In the genomic region with DNA sequence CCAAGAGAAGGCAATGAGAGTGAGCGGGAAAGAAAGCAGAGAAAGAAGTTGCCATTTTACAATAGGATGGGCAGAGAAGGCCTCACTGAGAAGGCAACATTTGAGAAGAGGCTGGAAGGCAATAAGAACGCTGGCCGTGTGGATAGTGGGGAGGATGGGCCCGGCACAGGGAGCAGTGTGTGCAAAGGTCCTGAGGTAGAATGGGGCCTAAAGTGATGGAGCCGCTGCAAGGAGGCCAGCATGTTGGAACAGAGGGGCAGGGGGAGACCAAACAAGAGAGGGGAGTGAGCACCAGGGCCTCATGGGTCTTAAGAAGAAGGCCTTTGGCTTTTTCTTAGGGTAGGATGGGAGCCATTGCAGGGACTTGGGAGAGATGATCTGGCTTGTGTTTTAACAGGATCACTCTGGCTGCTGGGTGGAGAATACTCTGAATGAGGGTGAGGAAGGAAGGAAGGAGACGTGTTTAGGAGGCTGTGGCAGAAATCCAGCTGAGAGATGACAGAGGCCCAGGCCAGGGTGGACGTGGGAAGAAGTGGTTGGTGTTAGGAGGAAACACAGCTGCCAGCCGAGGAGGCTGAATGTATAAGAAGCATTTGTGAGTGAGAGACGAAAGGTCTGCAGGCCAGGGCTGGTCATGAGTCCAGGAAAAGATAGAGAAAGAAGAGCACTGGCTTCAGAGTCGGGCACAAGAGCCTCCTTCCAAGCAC, we compare ENCODE assay signal across 15 cellular contexts.
A peak's percentile ranks its signal among the peaks of the same experiment; 100 is the strongest.
DNase-seq lines count a peak whose midpoint lies in the region; ATAC-seq and TF ChIP-seq lines count a peak whose summit lies in the region.
"Had no signal": no experiment of that assay in that cellular context is flagged by ENCODE, and none has a peak within 500 bp of the region (broad histone marks: within the 10 kb centered on the region; RNA-seq: fewer than 3 reads in every experiment).

No MANE protein-coding gene starts in this region.

- CTCF ChIA-PET in activated CD4-positive, alpha-beta memory T cell treated with anti-CD3 and anti-CD28 coated beads for 36 hours (lab: Charles Lee) = no interaction called here

- no peak overlapping the region for H3K4me3 Mint-ChIP-seq in chondrocyte (ENCODE audit: unreplicated experiment)
- H3K4me3 Mint-ChIP-seq in activated CD4-positive, alpha-beta memory T cell treated with anti-CD3 and anti-CD28 coated beads for 36 hours = no peak overlapping the region
- H3K4me3 Mint-ChIP-seq: CD4-positive, CD25-positive, alpha-beta regulatory T cell had no signal

- peaks cover 46% of the 10 kb centered on the region for H3K4me1 ChIP-seq in muscle layer of colon (ENCODE audit: insufficient read depth, low read length)
- H3K4me1 ChIP-seq: Caco-2, HAP-1 had no signal

- peaks cover 39% of the 10 kb centered on the region for H3K4me1 Mint-ChIP-seq in chondrocyte (ENCODE audit: low read depth)
- H3K4me1 Mint-ChIP-seq in activated CD4-positive, alpha-beta memory T cell treated with anti-CD3 and anti-CD28 coated beads for 36 hours (ENCODE audit: low read depth) = no peaks in the 10 kb centered on the region
- H3K4me1 Mint-ChIP-seq: CD4-positive, CD25-positive, alpha-beta regulatory T cell had no signal

- no peak overlapping the region for H3K9ac ChIP-seq in muscle layer of colon (ENCODE audit: low read length)

- H3K27ac Mint-ChIP-seq in chondrocyte (ENCODE audit: unreplicated experiment) = peak overlapping the region; percentile 38
- H3K27ac Mint-ChIP-seq in activated CD4-positive, alpha-beta memory T cell treated with anti-CD3 and anti-CD28 coated beads for 36 hours = no peak overlapping the region
- H3K27ac Mint-ChIP-seq: CD4-positive, CD25-positive, alpha-beta regulatory T cell had no signal

- H3K27ac ChIP-seq in muscle layer of colon (ENCODE audit: low read depth, low read length) = peak overlapping the region; percentile 25
- H3K27ac ChIP-seq: HL-60 had no signal

- DNase-seq in Right ventricle myocardium inferior (ENCODE audit: missing footprints) = peak; percentile 40
- DNase-seq in cardiac septum (ENCODE audit: low spot score) = no peak
- DNase-seq in chondrocyte (ENCODE audit: low spot score) = no peak
- DNase-seq in activated CD4-positive, alpha-beta memory T cell treated with anti-CD3 and anti-CD28 coated beads for 36 hours = no peak
- DNase-seq in KBM-7 = no peak
- no peak for DNase-seq in NCI-H2196 (lab: John Stamatoyannopoulos, UW; ENCODE audit: unreplicated experiment)
- DNase-seq: Caco-2; CD4-positive, CD25-positive, alpha-beta regulatory T cell; NCI-H1417 treated with DMSO at 0.1 percent for 48 hours; NCI-H1930; RPMI8226 had no signal

- no peaks in the 10 kb centered on the region for H3K36me3 ChIP-seq in muscle layer of colon (ENCODE audit: insufficient read depth, low read length)
- H3K36me3 ChIP-seq: HAP-1 had no signal

- H3K27me3 Mint-ChIP-seq in chondrocyte (ENCODE audit: low read depth) = peaks cover 12% of the 10 kb centered on the region
- no peaks in the 10 kb centered on the region for H3K27me3 Mint-ChIP-seq in activated CD4-positive, alpha-beta memory T cell treated with anti-CD3 and anti-CD28 coated beads for 36 hours
- H3K27me3 Mint-ChIP-seq: CD4-positive, CD25-positive, alpha-beta regulatory T cell had no signal

- no peaks in the 10 kb centered on the region for H3K27me3 ChIP-seq in muscle layer of colon (ENCODE audit: control insufficient read depth in 1 of 2, insufficient read depth in 2 of 2, low read length in 2 of 2)
- H3K27me3 ChIP-seq: SJCRH30 had no signal

- no peak for ATAC-seq in Right ventricle myocardium inferior

- POLR2A ChIA-PET in activated CD4-positive, alpha-beta memory T cell treated with anti-CD3 and anti-CD28 coated beads for 36 hours (lab: Charles Lee) = no interaction called here

- no peak overlapping the region for H3K4me3 ChIP-seq in muscle layer of colon (ENCODE audit: low read depth in 1 of 2, low read length in 2 of 2)
- H3K4me3 ChIP-seq: HAP-1, SJCRH30 had no signal

- no peaks in the 10 kb centered on the region for H3K9me3 ChIP-seq in muscle layer of colon (ENCODE audit: low read length)
- H3K9me3 ChIP-seq: Caco-2, HAP-1, SJCRH30 had no signal

- intact Hi-C loops in Right ventricle myocardium inferior (cut with DNase I) = no loop called here
- intact Hi-C loops in cardiac septum (cut with DNase I) = no loop called here
- intact Hi-C loops in activated CD4-positive, alpha-beta memory T cell treated with anti-CD3 and anti-CD28 coated beads for 36 hours (cut with micrococcal nuclease) = no loop called here

- H3K9me3 Mint-ChIP-seq in chondrocyte (ENCODE audit: low read depth) = no peaks in the 10 kb centered on the region
- H3K9me3 Mint-ChIP-seq in activated CD4-positive, alpha-beta memory T cell treated with anti-CD3 and anti-CD28 coated beads for 36 hours = no peaks in the 10 kb centered on the region

- TF ChIP-seq CTCF in chondrocyte (IDR thresholded peaks at IDR 0.05) = no peak

- in situ Hi-C loops in KBM-7 (cut with MboI; ENCODE audit: low pct_unique_long_range_greater_than_20kb, low sequenced_read_pairs) = no loop called here

- peaks cover 2% of the 10 kb centered on the region for H3K36me3 Mint-ChIP-seq in chondrocyte (ENCODE audit: low read depth)
- no peaks in the 10 kb centered on the region for H3K36me3 Mint-ChIP-seq in activated CD4-positive, alpha-beta memory T cell treated with anti-CD3 and anti-CD28 coated beads for 36 hours
- H3K36me3 Mint-ChIP-seq: CD4-positive, CD25-positive, alpha-beta regulatory T cell had no signal
